Comparison of ENCODE assay signal across 22 cellular contexts in the genomic region with DNA sequence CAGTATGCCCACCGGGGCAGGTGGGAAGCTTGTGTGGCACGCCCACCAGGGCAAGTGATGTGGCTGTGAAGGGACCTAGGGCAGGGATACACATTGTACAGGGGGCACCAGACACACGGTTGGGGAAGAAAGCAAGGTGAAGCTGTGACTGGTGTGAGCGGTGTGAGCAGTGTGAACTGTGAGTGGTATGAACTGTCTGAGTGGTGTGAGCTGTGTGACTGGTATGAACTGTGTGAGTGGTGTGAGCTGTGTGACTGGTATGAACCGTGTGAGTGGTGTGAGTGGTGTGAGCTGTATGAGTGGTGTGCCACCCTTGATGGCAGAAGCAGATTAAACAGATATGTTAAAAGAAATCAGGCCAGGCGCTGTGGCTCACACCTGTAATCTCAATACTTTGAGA. TPM values are rescaled to one million over a fixed set of nuclear protein-coding genes. Genes with fewer than 3 reads are reported as not detected.
DNase-seq lines count a peak whose midpoint lies in the region; ATAC-seq, FAIRE-seq and TF ChIP-seq lines count a peak whose summit lies in the region.
"Had no signal": no experiment of that assay in that cellular context is flagged by ENCODE, and none has a peak within 500 bp of the region (broad histone marks: within the 10 kb centered on the region; RNA-seq: fewer than 3 reads in every experiment).

No MANE protein-coding gene starts in this region.

- no peak overlapping the region for H3T11ph ChIP-seq in H9 (ENCODE audit: low read length)

- WGBS in H9 (ENCODE audit: extremely low coverage, insufficient read length, low lambda C conversion rate) = no CpG with 5 or more reads among the region's 6 CpGs
- WGBS in spleen, 5 donors = 89 to 98% (median 93%) methylated on average over 5 to 6 of the region's 6 CpGs

- no peak overlapping the region for H3K4me3 Mint-ChIP-seq in H9
- H3K4me3 Mint-ChIP-seq: CD4-positive, CD25-positive, alpha-beta regulatory T cell; CD8-positive, alpha-beta T cell; GM23338 had no signal

- TF ChIP-seq CTCF in H9 (conservative IDR thresholded peaks at IDR 0.05) = no peak
- TF ChIP-seq CTCF in bronchial epithelial cell (IDR thresholded peaks at IDR 0.05; ENCODE audit: insufficient read depth, low read length, severe bottlenecking) = no peak
- TF ChIP-seq CTCF in spleen (IDR thresholded peaks at IDR 0.05 in 8 of 11, conservative IDR thresholded peaks at IDR 0.05 in 3 of 11) = no peak

- H4K91ac ChIP-seq in H9 (ENCODE audit: insufficient read length, low read depth, low read length) = no peak overlapping the region

- H4K5ac ChIP-seq in H9 (ENCODE audit: insufficient read length, low read depth, low read length) = no peak overlapping the region

- intact Hi-C loops in spleen (cut with DNase I; ENCODE audit: low total_unique reads) = no loop called here

- TF ChIP-seq POLR2A in spleen (IDR thresholded peaks at IDR 0.05) = no peak

- peak overlapping the region; percentile 84 for H3K4me2 ChIP-seq in BLaER1
- no peak overlapping the region for H3K4me2 ChIP-seq in H9 (ENCODE audit: insufficient read depth, insufficient read length, low read length)
- H3K4me2 ChIP-seq: A549, GM23338 had no signal

- H3K36me3 Mint-ChIP-seq in H9 (ENCODE audit: insufficient read depth in 1 of 3, low read depth in 3 of 3) = no peaks in the 10 kb centered on the region
- H3K36me3 Mint-ChIP-seq: CD4-positive, CD25-positive, alpha-beta regulatory T cell; CD8-positive, alpha-beta T cell had no signal

- H3K79me1 ChIP-seq in H9 (ENCODE audit: insufficient read depth, low read depth, low read length, poor library complexity, severe bottlenecking) = no peaks in the 10 kb centered on the region

- H3K36me3 ChIP-seq in BLaER1 = no peaks in the 10 kb centered on the region
- no peaks in the 10 kb centered on the region for H3K36me3 ChIP-seq in bronchial epithelial cell (ENCODE audit: control insufficient read depth, insufficient read depth, low read length)
- H3K36me3 ChIP-seq in spleen = no peaks in the 10 kb centered on the region
- H3K36me3 ChIP-seq: BE2C, HAP-1 had no signal

- no peak overlapping the region for H2BK12ac ChIP-seq in H9 (ENCODE audit: insufficient read length, low read depth, low read length)

- H2BK120ac ChIP-seq in H9 (ENCODE audit: low read depth, low read length, poor library complexity, severe bottlenecking) = no peak overlapping the region

- H2BK20ac ChIP-seq in H9 (ENCODE audit: low read depth, low read length, poor library complexity, severe bottlenecking) = no peak overlapping the region

- no peaks in the 10 kb centered on the region for H3K23me2 ChIP-seq in H9 (ENCODE audit: insufficient read length, low read depth, low read length, poor library complexity, severe bottlenecking)

- H3K23ac ChIP-seq in H9 (ENCODE audit: insufficient read length, low read depth, low read length) = no peak overlapping the region

- no peaks in the 10 kb centered on the region for H3K27me3 ChIP-seq in BLaER1
- H3K27me3 ChIP-seq in H9 (ENCODE audit: insufficient read depth, low read length) = no peaks in the 10 kb centered on the region
- H3K27me3 ChIP-seq in bronchial epithelial cell (ENCODE audit: control insufficient read depth, insufficient read depth, low read length) = no peaks in the 10 kb centered on the region
- no peaks in the 10 kb centered on the region for H3K27me3 ChIP-seq in spleen (replicated peaks in 1 of 7)
- H3K27me3 ChIP-seq: BE2C had no signal

- H4K20me1 ChIP-seq in BLaER1 = no peaks in the 10 kb centered on the region
- no peaks in the 10 kb centered on the region for H4K20me1 ChIP-seq in H9 (ENCODE audit: control insufficient read depth, insufficient read depth, insufficient read length)

- peaks cover 9 to 27% of the 10 kb centered on the region in 2 experiments for H3K4me1 Mint-ChIP-seq in H9

- H2AFZ ChIP-seq in H9 (ENCODE audit: low read length) = no peak overlapping the region
- H2AFZ ChIP-seq: GM23338 had no signal

- no peak overlapping the region for H3K4me3 ChIP-seq in BLaER1
- H3K4me3 ChIP-seq in bronchial epithelial cell (ENCODE audit: low read depth, low read length) = no peak overlapping the region
- H3K4me3 ChIP-seq in spleen = no peak overlapping the region
- H3K4me3 ChIP-seq: A549, GM23338, HAP-1 had no signal

- no peak overlapping the region for H3K27ac Mint-ChIP-seq in H9
- H3K27ac Mint-ChIP-seq: CD4-positive, CD25-positive, alpha-beta regulatory T cell; CD8-positive, alpha-beta T cell; GM23338 had no signal

- H3K79me2 ChIP-seq in H9 (ENCODE audit: insufficient read depth, low read length) = no peaks in the 10 kb centered on the region

- no peaks in the 10 kb centered on the region for H3K27me3 Mint-ChIP-seq in H9 (ENCODE audit: low read depth)
- H3K27me3 Mint-ChIP-seq: CD4-positive, CD25-positive, alpha-beta regulatory T cell had no signal

- H3K18ac ChIP-seq in H9 (ENCODE audit: insufficient read length, low read depth, low read length) = no peak overlapping the region

- H3K4me1 ChIP-seq in BLaER1 (peaks cover 100% of the 10 kb centered on the region), H9 (ENCODE audit: insufficient read depth, low read length) (no peaks in the 10 kb centered on the region), spleen (peaks cover 2 to 37% (median 29%) of the 10 kb centered on the region in 6 donors)
- H3K4me1 ChIP-seq: A549, BE2C, Caco-2, HAP-1 had no signal

- no peak overlapping the region for H3K4ac ChIP-seq in H9 (ENCODE audit: low read depth, low read length)

- H2AK5ac ChIP-seq in H9 (ENCODE audit: insufficient read length, low read length) = no peak overlapping the region

- H3K27ac ChIP-seq in BLaER1 (peak overlapping the region; percentile 75; the same call in 1 of the 2 replicates), H9 (ENCODE audit: insufficient read length, low read depth, low read length) (no peak overlapping the region), spleen (no peak overlapping the region)
- H3K27ac ChIP-seq: A549, C4-2B had no signal

- no peak for ATAC-seq in GM21717 (IDR thresholded peaks at IDR 0.05; ENCODE audit: unreplicated experiment)
- ATAC-seq: A549; CD8-positive, alpha-beta T cell; GM23338 had no signal

- H3K14ac ChIP-seq in H9 (ENCODE audit: insufficient read depth, low read length) = peak overlapping the region; percentile 71; the same call in 1 of the 2 replicates

- H2BK15ac ChIP-seq in H9 (ENCODE audit: low read depth, low read length) = no peak overlapping the region

- FAIRE-seq in bronchial epithelial cell (lab: Jason Lieb, UNC) (peak; percentile 88), urothelium cell line (lab: Jason Lieb, UNC) (peak; percentile 61)
- FAIRE-seq: A549, G401.6, GM12892 had no signal

- H4K8ac ChIP-seq in H9 (replicated peaks; ENCODE audit: insufficient read length, low read depth, low read length) = no peak overlapping the region

- H3K9me3 ChIP-seq in BLaER1 (no peaks in the 10 kb centered on the region), H9 (ENCODE audit: control insufficient read depth, low read depth, low read length) (no peaks in the 10 kb centered on the region), spleen (no peaks in the 10 kb centered on the region)
- H3K9me3 ChIP-seq: A549, BE2C, Caco-2, HAP-1 had no signal

- no peak overlapping the region for H3K9ac ChIP-seq in BLaER1
- H3K9ac ChIP-seq in H9 (ENCODE audit: extremely low read depth, insufficient read length, low read length) = no peak overlapping the region

- DNase-seq in H9 (no peak), bronchial epithelial cell (ENCODE audit: low read depth) (no peak), urothelium cell line (ENCODE audit: low spot score) (no peak), NCI-H345 (lab: John Stamatoyannopoulos, UW) (no peak), spleen (no peak)
- DNase-seq: 8988T; ACHN; AML-193; BE2C; Caco-2; CD4-positive, CD25-positive, alpha-beta regulatory T cell; CD8-positive, alpha-beta T cell; DMS153; DND-41 had no signal

- H3K56ac ChIP-seq in H9 (ENCODE audit: insufficient read length, low read depth, low read length) = no peak overlapping the region

- H2BK5ac ChIP-seq in H9 (ENCODE audit: insufficient read length, low read length) = no peak overlapping the region

- H3K9me3 Mint-ChIP-seq in H9 = no peaks in the 10 kb centered on the region
- H3K9me3 Mint-ChIP-seq: CD4-positive, CD25-positive, alpha-beta regulatory T cell; CD8-positive, alpha-beta T cell; GM23338 had no signal

RNA-seq across cellular contexts. Expression of a gene that starts 48.1 kb away (rescaled TPM):
- total RNA-seq in H9 (2021) (26.3 and 29.0 TPM in 2 replicates), bronchial epithelial cell (0.13 and 0.26 TPM in 2 replicates), spleen (1 to 10 TPM in 4 of 7 donors, under 1 TPM in 2, not detected in 1; 0.85 to 6.0 (median 1.6) TPM)
- polyA plus RNA-seq in spleen = 1 to 10 TPM in 1 of 3 donors, under 1 TPM in 2; 0.55 to 1.0 (median 0.96) TPM
- total RNA-seq: Caco-2 had no signal
